ENCODE assay signal across 1 cellular context in the genomic region with DNA sequence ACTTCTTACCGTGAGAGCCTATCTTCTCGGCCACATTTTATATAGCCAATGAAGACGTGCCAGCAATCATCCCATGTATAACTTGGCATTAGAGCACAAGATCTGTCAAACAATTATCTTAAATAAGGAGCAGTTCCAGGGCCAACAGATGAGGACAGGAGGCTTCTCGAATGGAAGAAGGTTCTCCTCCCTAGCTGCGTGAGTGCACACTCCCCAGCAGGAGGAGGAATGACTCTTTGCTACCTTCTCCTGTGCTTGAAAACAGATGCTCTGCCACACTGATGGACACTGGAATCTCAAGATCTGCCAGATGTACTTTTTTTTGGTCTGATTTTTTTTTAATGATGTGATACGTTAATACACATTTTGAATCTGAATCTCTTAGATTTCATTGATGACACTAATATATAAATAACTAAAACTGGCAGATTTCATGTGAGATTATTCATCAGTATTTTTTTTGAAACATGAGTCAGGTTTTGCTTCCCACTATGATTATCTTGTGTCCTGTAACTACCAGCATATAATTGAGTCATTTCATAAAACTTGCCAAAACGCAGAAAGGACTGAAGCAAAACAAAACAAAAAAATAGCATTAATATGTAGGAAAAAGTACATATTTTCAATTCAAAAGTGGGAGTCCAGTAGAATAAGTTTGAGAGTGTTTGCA.
TF ChIP-seq lines count a peak whose summit lies in the region.

No MANE protein-coding gene starts in this region.

TF ChIP-seq in K562, 482 proteins besides CTCF, POLR2A, EP300 and RAD21 (continued from another document):
- TF ChIP-seq RERE (CRISPR knock-in tag; IDR thresholded peaks at IDR 0.05; ENCODE audit: borderline replicate concordance) (no peak), AFF4 (CRISPR knock-in tag; IDR thresholded peaks at IDR 0.05) (no peak), CBX2 (IDR thresholded peaks at IDR 0.05; ENCODE audit: insufficient read depth, low read length, poor library complexity, severe bottlenecking) (no peak), SMAD4 (CRISPR knock-in tag; conservative IDR thresholded peaks at IDR 0.05) (no peak)
- TF ChIP-seq, protein P1, sequence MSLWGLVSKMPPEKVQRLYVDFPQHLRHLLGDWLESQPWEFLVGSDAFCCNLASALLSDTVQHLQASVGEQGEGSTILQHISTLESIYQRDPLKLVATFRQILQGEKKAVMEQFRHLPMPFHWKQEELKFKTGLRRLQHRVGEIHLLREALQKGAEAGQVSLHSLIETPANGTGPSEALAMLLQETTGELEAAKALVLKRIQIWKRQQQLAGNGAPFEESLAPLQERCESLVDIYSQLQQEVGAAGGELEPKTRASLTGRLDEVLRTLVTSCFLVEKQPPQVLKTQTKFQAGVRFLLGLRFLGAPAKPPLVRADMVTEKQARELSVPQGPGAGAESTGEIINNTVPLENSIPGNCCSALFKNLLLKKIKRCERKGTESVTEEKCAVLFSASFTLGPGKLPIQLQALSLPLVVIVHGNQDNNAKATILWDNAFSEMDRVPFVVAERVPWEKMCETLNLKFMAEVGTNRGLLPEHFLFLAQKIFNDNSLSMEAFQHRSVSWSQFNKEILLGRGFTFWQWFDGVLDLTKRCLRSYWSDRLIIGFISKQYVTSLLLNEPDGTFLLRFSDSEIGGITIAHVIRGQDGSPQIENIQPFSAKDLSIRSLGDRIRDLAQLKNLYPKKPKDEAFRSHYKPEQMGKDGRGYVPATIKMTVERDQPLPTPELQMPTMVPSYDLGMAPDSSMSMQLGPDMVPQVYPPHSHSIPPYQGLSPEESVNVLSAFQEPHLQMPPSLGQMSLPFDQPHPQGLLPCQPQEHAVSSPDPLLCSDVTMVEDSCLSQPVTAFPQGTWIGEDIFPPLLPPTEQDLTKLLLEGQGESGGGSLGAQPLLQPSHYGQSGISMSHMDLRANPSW (CRISPR knock-in tag; IDR thresholded peaks at IDR 0.05): no peak
